23 cellular contexts compared by ENCODE assay signal in the genomic region with DNA sequence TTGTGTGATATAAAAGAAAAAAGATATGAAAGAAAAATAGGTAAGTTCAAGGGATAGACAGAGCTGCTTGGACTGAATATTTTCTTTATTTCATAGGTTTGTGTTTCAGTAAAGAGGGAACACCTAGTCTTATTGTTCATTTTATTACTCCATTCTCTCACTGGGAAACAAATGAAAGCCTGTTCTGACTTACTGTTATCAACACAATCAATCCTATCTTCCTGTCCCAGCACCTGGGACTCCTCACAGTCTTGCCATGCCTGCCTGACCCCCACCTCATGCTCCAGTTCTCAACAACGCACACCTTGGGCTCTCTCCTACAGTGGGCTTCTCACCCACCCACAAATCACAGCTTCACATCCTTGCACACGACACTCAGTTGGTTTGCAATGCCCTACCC.
"Had no signal": no experiment of that assay in that cellular context is flagged by ENCODE, and none has a peak within 500 bp of the region (broad histone marks: within the 10 kb centered on the region; RNA-seq: fewer than 3 reads in every experiment).

No MANE protein-coding gene starts in this region.

- H3K27me3 Mint-ChIP-seq: IgD-negative memory B cell had no signal

- H3K9me3 ChIP-seq: SK-N-SH had no signal

- H3K4me1 Mint-ChIP-seq: IgD-negative memory B cell had no signal

- H3K9ac ChIP-seq: KMS-11, SK-N-SH had no signal

- DNase-seq: Kasumi-1, MM.1S, NCI-H1092 treated with DMSO at 0.1 percent for 48 hours, NCI-H1436, NCI-H187, NCI-H2029, NCI-H2081 treated with DMSO at 0.1 percent for 48 hours, NCI-H2171, NCI-H226, NCI-H446, NCI-H510A, NCI-H524 treated with DMSO at 0.1 percent for 48 hours, NCI-H69, NCI-H774, PC-3, SHP77, SK-N-SH had no signal

- H3K27ac ChIP-seq: HL-60, KMS-11, RWPE1 had no signal

- H3K36me3 Mint-ChIP-seq: IgD-negative memory B cell had no signal

- H3K4me3 ChIP-seq: K562 had no signal

- H3K27ac Mint-ChIP-seq: IgD-negative memory B cell had no signal

- ATAC-seq: K562, Panc1, PC-3 had no signal

- H3K9me3 Mint-ChIP-seq: IgD-negative memory B cell had no signal

- H3K4me2 ChIP-seq: KMS-11, SK-N-SH had no signal

- H3K4me3 Mint-ChIP-seq: IgD-negative memory B cell had no signal
